8 cellular contexts compared by ENCODE assay signal in the genomic region with DNA sequence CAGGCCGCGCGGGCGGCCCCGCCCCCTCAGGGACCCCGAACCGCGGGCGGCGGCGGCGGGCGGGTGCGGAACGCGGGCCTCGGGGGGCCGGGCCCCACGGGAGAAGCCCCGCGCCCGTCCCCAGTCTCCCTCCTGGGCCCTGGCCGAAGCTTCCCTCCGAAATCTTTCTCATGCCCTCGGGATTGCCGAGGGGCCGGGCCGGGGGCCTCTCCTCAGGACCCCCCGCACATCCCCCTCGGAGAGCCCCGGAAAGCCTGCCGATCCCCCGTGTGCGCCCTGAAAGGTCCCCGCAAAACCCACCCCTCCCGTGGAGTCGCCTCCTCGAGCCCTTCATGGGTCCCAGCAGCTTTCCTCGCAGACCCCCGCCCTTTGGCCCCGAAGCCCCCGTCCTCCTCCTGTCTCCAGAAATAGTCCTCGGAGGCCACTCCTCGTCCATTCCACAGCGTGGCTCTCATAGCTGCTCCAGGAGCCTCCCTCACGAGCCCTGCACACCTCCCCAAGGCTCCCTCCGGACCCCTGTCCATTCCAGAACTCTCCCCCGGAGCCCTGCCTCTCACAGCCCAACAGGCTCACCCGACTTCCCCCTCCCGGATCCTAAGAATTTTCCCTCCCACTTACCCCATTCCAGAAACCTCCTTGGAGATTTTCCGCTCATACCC. TPM values are rescaled to one million over a fixed set of nuclear protein-coding genes. Genes with fewer than 3 reads are reported as not detected.
DNase-seq lines count a peak whose midpoint lies in the region; ATAC-seq and TF ChIP-seq lines count a peak whose summit lies in the region.

No MANE protein-coding gene starts in this region.

- H3K4me3 ChIP-seq in SK-N-SH (ENCODE audit: low read depth in 2 of 2, low read length in 1 of 2) (peak overlapping the region; percentile 76 to 81), prostate gland (peak overlapping the region; percentile 83 to 90)

- no peak for TF ChIP-seq RAD21 in SK-N-SH (IDR thresholded peaks at IDR 0.05; ENCODE audit: low read length)

- no peaks in the 10 kb centered on the region for H3K9me2 ChIP-seq in SK-N-SH

- H4K20me1 ChIP-seq in SK-N-SH (ENCODE audit: insufficient read depth), result peaks cover 37% of the 10 kb centered on the region

- H3K27me3 Mint-ChIP-seq in activated CD4-positive, alpha-beta memory T cell treated with anti-CD3 and anti-CD28 coated beads, Interleukin-2, amount 10 ng/mL, durations not matched to agents 7 days and 5 days, result no peaks in the 10 kb centered on the region
- H3K27me3 Mint-ChIP-seq in glutamatergic neuron (ENCODE audit: unreplicated experiment), result peaks cover 9% of the 10 kb centered on the region

- peak overlapping the region; percentile 71 for H3K4me2 ChIP-seq in SK-N-SH

- peak overlapping the region; percentile 68 for H3K27ac Mint-ChIP-seq in activated CD4-positive, alpha-beta memory T cell treated with anti-CD3 and anti-CD28 coated beads, Interleukin-2, amount 10 ng/mL, durations not matched to agents 7 days and 5 days
- no peak overlapping the region for H3K27ac Mint-ChIP-seq in glutamatergic neuron (ENCODE audit: unreplicated experiment)

- H3K9me3 Mint-ChIP-seq in activated CD4-positive, alpha-beta memory T cell treated with anti-CD3 and anti-CD28 coated beads, Interleukin-2, amount 10 ng/mL, durations not matched to agents 7 days and 5 days, result no peaks in the 10 kb centered on the region
- H3K9me3 Mint-ChIP-seq in glutamatergic neuron (ENCODE audit: unreplicated experiment), result peaks cover 4% of the 10 kb centered on the region

- ATAC-seq in SK-N-SH treated with all-trans-retinoic acid at 6 μM for 48 hours, result no peak

- peak overlapping the region; percentile 80 for H3K4me3 Mint-ChIP-seq in activated CD4-positive, alpha-beta memory T cell treated with anti-CD3 and anti-CD28 coated beads, Interleukin-2, amount 10 ng/mL, durations not matched to agents 7 days and 5 days
- peak overlapping the region; percentile 83 for H3K4me3 Mint-ChIP-seq in glutamatergic neuron (ENCODE audit: unreplicated experiment)

- H3K9ac ChIP-seq in SK-N-SH, result peak overlapping the region; percentile 93

- no peak for TF ChIP-seq EP300 in SK-N-SH (IDR thresholded peaks at IDR 0.05; ENCODE audit: borderline replicate concordance in 1 of 2, low read depth in 1 of 2, low read length in 1 of 2)

- peaks cover 0 to 15% of the 10 kb centered on the region in 2 experiments; a peak in 3 of 4 replicates for H3K4me1 ChIP-seq in SK-N-SH (ENCODE audit: control insufficient read depth in 1 of 2, insufficient read depth in 2 of 2, low read depth in 1 of 2, low read length in 1 of 2)
- H3K4me1 ChIP-seq in prostate gland (replicated peaks), result peaks cover 5% of the 10 kb centered on the region

- H3K36me3 Mint-ChIP-seq in activated CD4-positive, alpha-beta memory T cell treated with anti-CD3 and anti-CD28 coated beads, Interleukin-2, amount 10 ng/mL, durations not matched to agents 7 days and 5 days (ENCODE audit: low read depth), result peaks cover 20% of the 10 kb centered on the region
- H3K36me3 Mint-ChIP-seq in glutamatergic neuron (ENCODE audit: unreplicated experiment), result peaks cover 5% of the 10 kb centered on the region

- CTCF ChIA-PET in SK-N-SH (lab: Yijun Ruan, JAX), result interaction anchor here (0.6 to 2.7 kb wide), 10 partner anchors 10 to 221 kb away, joined by 3 to 10 read pairs (median 4); no protein-coding TSS in a partner anchor
- CTCF ChIA-PET in activated CD4-positive, alpha-beta memory T cell treated with anti-CD3 and anti-CD28 coated beads, Interleukin-2, amount 10 ng/mL, durations not matched to agents 7 days and 5 days (lab: Charles Lee), result interaction anchor here (0.6 to 1.3 kb wide), 16 partner anchors 8 to 955 kb away, joined by 3 to 14 read pairs (median 4); a partner anchor contains a TSS

- TF ChIP-seq CTCF in SK-N-SH (IDR thresholded peaks at IDR 0.05) (no peak), glutamatergic neuron (IDR thresholded peaks at IDR 0.05; ENCODE audit: partially characterized antibody, unreplicated experiment) (no peak), prostate gland (IDR thresholded peaks at IDR 0.05) (no peak)

- H3K4me1 Mint-ChIP-seq in activated CD4-positive, alpha-beta memory T cell treated with anti-CD3 and anti-CD28 coated beads, Interleukin-2, amount 10 ng/mL, durations not matched to agents 7 days and 5 days, result peaks cover 71% of the 10 kb centered on the region
- peaks cover 16% of the 10 kb centered on the region for H3K4me1 Mint-ChIP-seq in glutamatergic neuron (ENCODE audit: low read depth, unreplicated experiment)

- no peaks in the 10 kb centered on the region for H3K27me3 ChIP-seq in SK-N-SH (ENCODE audit: insufficient read depth)
- H3K27me3 ChIP-seq in prostate gland (replicated peaks; ENCODE audit: insufficient read depth), result no peaks in the 10 kb centered on the region

- no peaks in the 10 kb centered on the region for H3K9me3 ChIP-seq in SK-N-SH
- no peaks in the 10 kb centered on the region for H3K9me3 ChIP-seq in prostate gland

- peak; percentile 33 for DNase-seq in SK-N-SH
- no peak for DNase-seq in activated CD4-positive, alpha-beta memory T cell treated with anti-CD3 and anti-CD28 coated beads, Interleukin-2, amount 10 ng/mL, durations not matched to agents 7 days and 5 days
- peak; percentile 30 for DNase-seq in glutamatergic neuron
- no peak for DNase-seq in prostate gland (ENCODE audit: low spot score)
- no peak for DNase-seq in cortex of kidney (lab: John Stamatoyannopoulos, UW)
- DNase-seq in SW480 (ENCODE audit: low spot score), result no peak
- no peak for DNase-seq in NCI-H1436 treated with DMSO at 0.1 percent for 48 hours (lab: John Stamatoyannopoulos, UW)

- peaks cover 5% of the 10 kb centered on the region for H3F3A ChIP-seq in SK-N-SH (replicated peaks; ENCODE audit: insufficient read depth)

- intact Hi-C loops in prostate gland (cut with DNase I), result loop anchor here (2.0 to 5.0 kb wide), 2 partner anchors 48 to 70 kb away; a partner anchor contains a TSS

- H3K36me3 ChIP-seq in SK-N-SH (replicated peaks in 1 of 2; ENCODE audit: control insufficient read depth in 1 of 2, insufficient read depth in 2 of 2, low read length in 1 of 2) (peaks cover 16 to 17% of the 10 kb centered on the region in 2 experiments), prostate gland (no peaks in the 10 kb centered on the region)

- no peak for TF ChIP-seq POLR2A in prostate gland (IDR thresholded peaks at IDR 0.05)

- H3K27ac ChIP-seq in SK-N-SH (ENCODE audit: low read depth in 2 of 2, low read length in 1 of 2) (peak overlapping the region in 1 of 2 experiments; percentile 39; a peak in 2 of 4 replicates), prostate gland (peak overlapping the region; percentile 87)

- POLR2A ChIA-PET in SK-N-SH (lab: Yijun Ruan, JAX), result interaction anchor here (1.0 to 1.4 kb wide), 3 partner anchors 19 to 93 kb away, joined by 3 to 6 read pairs (median 4); a partner anchor contains a TSS
- POLR2A ChIA-PET in activated CD4-positive, alpha-beta memory T cell treated with anti-CD3 and anti-CD28 coated beads, Interleukin-2, amount 10 ng/mL, durations not matched to agents 7 days and 5 days (lab: Charles Lee), result interaction anchor here (0.9 to 3.8 kb wide), 9 partner anchors 12 to 103 kb away, joined by 3 to 20 read pairs (median 5); a partner anchor contains a TSS

- no peak overlapping the region for H2AFZ ChIP-seq in SK-N-SH (ENCODE audit: low read depth)

- peaks cover 53% of the 10 kb centered on the region for H3K79me2 ChIP-seq in SK-N-SH (ENCODE audit: insufficient read depth)

- 4% methylated on average over 9 of the region's 51 CpGs for WGBS in SK-N-SH (ENCODE audit: low lambda C conversion rate)
- under 1% methylated on average over 43 of the region's 51 CpGs for WGBS in prostate gland

TF ChIP-seq in SK-N-SH, 30 proteins besides CTCF, POLR2A, EP300 and RAD21 (continues in another document):
- TF ChIP-seq ELF1 (IDR thresholded peaks at IDR 0.05) (no peak), NRF1 (IDR thresholded peaks at IDR 0.05; ENCODE audit: low read depth, low read length) (no peak)

TF ChIP-seq in SK-N-SH treated with all-trans-retinoic acid at 6 μM for 48 hours, 23 proteins besides CTCF, POLR2A, EP300 and RAD21 (continues in another document):
- no peak for TF ChIP-seq ZC3H10 (CRISPR knock-in tag; IDR thresholded peaks at IDR 0.05)
- TF ChIP-seq SNAI2 (CRISPR knock-in tag; IDR thresholded peaks at IDR 0.05), result no peak

RNA-seq across cellular contexts. Expression of a gene that starts 0.6 kb away (rescaled TPM):
- polyA plus RNA-seq in SK-N-SH (2012; rRNA removed), result 62.2 and 83.0 TPM in 2 replicates
- 34.4 and 54.8 TPM in 2 replicates for polyA plus RNA-seq in SK-N-SH (2012; cell fraction: cytosol; rRNA removed)
- 126 and 148 TPM in 2 replicates for polyA plus RNA-seq in SK-N-SH (2012; cell fraction: nucleus; rRNA removed)
- total RNA-seq in activated CD4-positive, alpha-beta memory T cell treated with anti-CD3 and anti-CD28 coated beads, Interleukin-2, amount 10 ng/mL, durations not matched to agents 7 days and 5 days, result 10 to 100 TPM; 53.9 to 54.8 TPM
- total RNA-seq in glutamatergic neuron (ENCODE audit: unreplicated experiment) (119 TPM), prostate gland (100 to 1,000 TPM; 133 to 227 TPM)

RNA-seq across cellular contexts. Expression of a gene that starts 6.9 kb away (rescaled TPM):
- polyA plus RNA-seq in SK-N-SH (2012; rRNA removed), result 0.21 TPM in 1 of 2 replicates, not detected in the other
- polyA plus RNA-seq in SK-N-SH (2012; cell fraction: cytosol; rRNA removed), result 0.13 and 0.18 TPM in 2 replicates
- 0.17 TPM in 1 of 2 replicates, not detected in the other for polyA plus RNA-seq in SK-N-SH (2012; cell fraction: nucleus; rRNA removed)
- 100 to 1,000 TPM; 705 to 721 TPM for total RNA-seq in activated CD4-positive, alpha-beta memory T cell treated with anti-CD3 and anti-CD28 coated beads, Interleukin-2, amount 10 ng/mL, durations not matched to agents 7 days and 5 days
- total RNA-seq in glutamatergic neuron (ENCODE audit: unreplicated experiment), result 1.2 TPM
- total RNA-seq in prostate gland, result 10 to 100 TPM in 1 of 2 donors, 1 to 10 TPM in 1; 1.5 to 10.2 TPM

RNA-seq across cellular contexts. Expression of a gene that starts 22.1 kb away (rescaled TPM):
- polyA plus RNA-seq in SK-N-SH (2012; rRNA removed), result 0.80 and 2.7 TPM in 2 replicates
- polyA plus RNA-seq in SK-N-SH (2012; cell fraction: cytosol; rRNA removed), result 1.3 and 2.0 TPM in 2 replicates
- 1.9 and 2.6 TPM in 2 replicates for polyA plus RNA-seq in SK-N-SH (2012; cell fraction: nucleus; rRNA removed)
- 1 to 10 TPM; 9.2 to 9.3 TPM for total RNA-seq in activated CD4-positive, alpha-beta memory T cell treated with anti-CD3 and anti-CD28 coated beads, Interleukin-2, amount 10 ng/mL, durations not matched to agents 7 days and 5 days
- total RNA-seq in glutamatergic neuron (ENCODE audit: unreplicated experiment) (56.3 TPM), prostate gland (1 to 10 TPM; 4.2 to 5.6 TPM)

RNA-seq across cellular contexts. Expression of a gene that starts 46.6 kb away (rescaled TPM):
- not detected in 2 replicates for polyA plus RNA-seq in SK-N-SH (2012; rRNA removed)
- polyA plus RNA-seq in SK-N-SH (2012; cell fraction: cytosol; rRNA removed), result not detected in 2 replicates
- not detected in 2 replicates for polyA plus RNA-seq in SK-N-SH (2012; cell fraction: nucleus; rRNA removed)
- total RNA-seq in activated CD4-positive, alpha-beta memory T cell treated with anti-CD3 and anti-CD28 coated beads, Interleukin-2, amount 10 ng/mL, durations not matched to agents 7 days and 5 days, result under 1 TPM; 0.38 to 0.43 TPM
- total RNA-seq in glutamatergic neuron (ENCODE audit: unreplicated experiment) (not detected), prostate gland (not detected)

RNA-seq across cellular contexts. Expression of a gene that starts 48.1 kb away (rescaled TPM):
- polyA plus RNA-seq in SK-N-SH (2012; rRNA removed), result 57.6 and 65.3 TPM in 2 replicates
- polyA plus RNA-seq in SK-N-SH (2012; cell fraction: cytosol; rRNA removed), result 55.9 and 65.2 TPM in 2 replicates
- polyA plus RNA-seq in SK-N-SH (2012; cell fraction: nucleus; rRNA removed), result 76.8 and 79.5 TPM in 2 replicates
- 10 to 100 TPM; 44.0 to 47.2 TPM for total RNA-seq in activated CD4-positive, alpha-beta memory T cell treated with anti-CD3 and anti-CD28 coated beads, Interleukin-2, amount 10 ng/mL, durations not matched to agents 7 days and 5 days
- total RNA-seq in glutamatergic neuron (ENCODE audit: unreplicated experiment), result 36.2 TPM
- 10 to 100 TPM; 47.5 to 63.6 TPM for total RNA-seq in prostate gland

Comparison
In these comparisons a context has a peak if more than half of its experiments do, and no peak if none do; other contexts are left out.
1. DNase-seq: peak in SK-N-SH (single experiment) and glutamatergic neuron (single experiment); none in activated CD4-positive, alpha-beta memory T cell treated with anti-CD3 and anti-CD28 coated beads, Interleukin-2, amount 10 ng/mL, durations not matched to agents 7 days and 5 days (single experiment), prostate gland (single experiment), cortex of kidney (single experiment), SW480 (single experiment) and NCI-H1436 treated with DMSO at 0.1 percent for 48 hours (single experiment).
2. RNA of a gene that starts 6.9 kb away (total RNA-seq): 705 to 721 TPM in activated CD4-positive, alpha-beta memory T cell treated with anti-CD3 and anti-CD28 coated beads, Interleukin-2, amount 10 ng/mL, durations not matched to agents 7 days and 5 days; 1.5 to 10.2 TPM in prostate gland and 1.2 TPM in glutamatergic neuron (single experiment); every median in the first group is over 10 times any median in the second.